Comparison of ENCODE assay signal across 18 cellular contexts in the genomic region with DNA sequence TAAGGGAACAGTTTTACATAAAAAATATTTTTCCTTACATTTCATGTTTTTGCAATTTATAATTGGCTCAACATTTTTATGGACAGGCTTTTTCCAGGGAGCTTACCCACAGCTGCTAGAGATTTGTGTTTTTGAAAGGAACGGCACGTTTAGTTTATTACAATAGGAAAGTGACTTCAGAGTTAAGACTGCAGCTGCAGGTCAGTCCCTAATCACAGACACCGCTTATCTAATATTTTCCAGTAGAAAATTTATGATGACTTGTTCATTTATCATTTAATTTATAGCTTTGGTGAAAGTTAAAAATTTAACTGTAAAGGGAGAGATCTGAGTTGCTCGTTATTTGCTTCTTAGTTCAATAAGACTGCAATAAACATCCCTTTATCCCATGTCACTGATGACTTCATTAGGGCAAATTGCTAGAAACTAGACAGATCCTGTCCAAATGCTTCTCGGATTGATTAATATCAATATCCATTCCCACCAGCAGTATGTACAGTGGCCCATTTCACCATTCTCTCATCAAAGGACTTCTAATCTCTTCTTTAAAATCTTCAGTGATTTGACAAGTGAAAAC.
"Had no signal": no experiment of that assay in that cellular context is flagged by ENCODE, and none has a peak within 500 bp of the region (broad histone marks: within the 10 kb centered on the region; RNA-seq: fewer than 3 reads in every experiment).

No MANE protein-coding gene starts in this region.

- DNase-seq: activated CD4-positive, alpha-beta T cell treated with anti-CD3 and anti-CD28 coated beads, Interleukin-2, amount 50 U/mL, for 48 hours; activated CD4-positive, CD25-positive, alpha-beta regulatory T cell treated with anti-CD3 and anti-CD28 coated beads, Interleukin-2, amount 50 U/mL, for 72 hours; activated naive CD8-positive, alpha-beta T cell treated with anti-CD3 and anti-CD28 coated beads, Interleukin-2, amount 10 ng/mL, durations not matched to agents 7 days and 5 days; activated T-cell treated with anti-CD3 and anti-CD28 coated beads, Interleukin-2, amount 50 U/mL, for 48 hours; aorta; dorsolateral prefrontal cortex; foreskin keratinocyte; heart left ventricle; occipital lobe; right lobe of liver; stimulated activated naive CD4-positive, alpha-beta T cell; substantia nigra; transverse colon had no signal

- H3K27ac ChIP-seq: breast epithelium, dorsolateral prefrontal cortex, foreskin keratinocyte, heart left ventricle, prostate gland, right lobe of liver, transverse colon had no signal

- H3K36me3 ChIP-seq: breast epithelium, heart left ventricle, prostate gland, right lobe of liver, transverse colon had no signal

- H3K27me3 ChIP-seq: breast epithelium, dorsolateral prefrontal cortex, foreskin keratinocyte, heart left ventricle, right lobe of liver, transverse colon had no signal

- H3K4me3 ChIP-seq: breast epithelium, dorsolateral prefrontal cortex, heart left ventricle, prostate gland, right lobe of liver, transverse colon had no signal

- H3K4me1 ChIP-seq: breast epithelium, foreskin keratinocyte, heart left ventricle, prostate gland, right lobe of liver, transverse colon had no signal

- H3K9me3 ChIP-seq: breast epithelium, heart left ventricle, prostate gland, right lobe of liver, transverse colon had no signal

- ATAC-seq: esophagus mucosa; foreskin keratinocyte; heart left ventricle; left lobe of liver; natural killer cell treated with Interleukin-12 subunit alpha and Interleukin-12 subunit beta and Interleukin-15 and Interleukin-18, amount 100 ng/mL, for 72 hours; right lobe of liver had no signal
